8 cellular contexts compared by ENCODE assay signal in genomic region chr19:42284066-42284501, GRCh38.
DNase-seq lines count a peak whose midpoint lies in the region; ATAC-seq and TF ChIP-seq lines count a peak whose summit lies in the region.

No MANE protein-coding gene starts in this region.

- H3K27me3 ChIP-seq in subcutaneous abdominal adipose tissue (ENCODE audit: control insufficient read depth in 5 of 5, insufficient read depth in 4 of 5, low read length in 5 of 5): no peaks in the 10 kb centered on the region

- peaks cover 8% of the 10 kb centered on the region for H3K36me3 Mint-ChIP-seq in nephron progenitor cell (ENCODE audit: low read depth)

- peaks cover 36% of the 10 kb centered on the region for H3K4me1 Mint-ChIP-seq in nephron progenitor cell

- peaks cover 21 to 64% (median 55%) of the 10 kb centered on the region in 5 donors for H3K4me1 ChIP-seq in subcutaneous abdominal adipose tissue (ENCODE audit: control insufficient read depth in 5 of 5, insufficient read depth in 5 of 5, low read length in 5 of 5)

- ATAC-seq in GM18909 (IDR thresholded peaks at IDR 0.05; ENCODE audit: poor library complexity, unreplicated experiment) (peak; percentile 36), HG03108 (IDR thresholded peaks at IDR 0.05; ENCODE audit: unreplicated experiment) (peak; percentile 20)

- H3K27me3 Mint-ChIP-seq in nephron progenitor cell (ENCODE audit: low read depth, poor library complexity): no peaks in the 10 kb centered on the region

- DNase-seq in NCI-H526 treated with DMSO at 0.1 percent for 48 hours (lab: John Stamatoyannopoulos, UW): peak; percentile 75
- DNase-seq in activated CD8-positive, alpha-beta memory T cell treated with anti-CD3 and anti-CD28 coated beads, Interleukin-2, amount 50 U/mL, for 48 hours: peak; percentile 88
- DNase-seq in fibroblast of gingiva (ENCODE audit: low read depth): peak; percentile 82
- DNase-seq in nephron progenitor cell: peak; percentile 80

- peak overlapping the region in 1 of 5 donors; percentile 24 for H3K9ac ChIP-seq in subcutaneous abdominal adipose tissue (ENCODE audit: low read length in 5 of 5)

- no peak for TF ChIP-seq CTCF in C4-2B (conservative IDR thresholded peaks at IDR 0.05)
- no peak for TF ChIP-seq CTCF in nephron progenitor cell (IDR thresholded peaks at IDR 0.05)

- H3K9me3 ChIP-seq in subcutaneous abdominal adipose tissue (ENCODE audit: control insufficient read depth in 5 of 5, low read length in 5 of 5): no peaks in the 10 kb centered on the region

- H3K9me3 Mint-ChIP-seq in nephron progenitor cell: no peaks in the 10 kb centered on the region

- peak overlapping the region in 3 of 5 donors; percentile 32 to 56 (median 38) for H3K4me3 ChIP-seq in subcutaneous abdominal adipose tissue (ENCODE audit: low read depth in 1 of 5, low read length in 5 of 5)

- H3K4me3 Mint-ChIP-seq in nephron progenitor cell: no peak overlapping the region

- peaks cover 0 to 24% (median 22%) of the 10 kb centered on the region in 5 donors for H3K36me3 ChIP-seq in subcutaneous abdominal adipose tissue (ENCODE audit: control insufficient read depth in 5 of 5, insufficient read depth in 5 of 5, low read length in 5 of 5)

- H3K27ac ChIP-seq in C4-2B (peak overlapping the region; percentile 73), subcutaneous abdominal adipose tissue (ENCODE audit: low read depth, low read length) (no peak overlapping the region)

- no peak overlapping the region for H3K27ac Mint-ChIP-seq in nephron progenitor cell
